In the genomic region with DNA sequence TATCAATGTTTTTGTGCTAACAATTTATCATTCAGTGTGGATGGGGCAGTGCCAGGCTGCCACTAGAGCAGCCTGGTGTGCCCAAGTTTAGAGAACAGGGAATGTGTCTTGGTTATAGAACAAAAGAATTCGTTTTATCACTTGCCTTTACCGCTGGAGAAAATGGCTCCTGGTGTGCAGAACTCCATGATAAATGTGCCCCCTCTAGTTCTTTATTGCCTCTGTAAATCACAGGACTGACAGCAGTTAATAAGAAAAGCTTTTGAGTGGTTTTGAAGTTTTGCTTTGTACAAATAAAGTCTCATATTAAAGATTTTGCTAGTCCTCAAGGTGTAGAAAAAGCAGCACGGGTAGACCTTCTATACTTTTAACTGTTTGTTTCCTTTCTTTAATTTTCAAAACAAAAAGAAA, we compare ENCODE assay signal across 11 cellular contexts.
"Had no signal": no experiment of that assay in that cellular context is flagged by ENCODE, and none has a peak within 500 bp of the region (broad histone marks: within the 10 kb centered on the region; RNA-seq: fewer than 3 reads in every experiment).

No MANE protein-coding gene starts in this region.

- H3K9me3 Mint-ChIP-seq: activated naive CD8-positive, alpha-beta T cell treated with anti-CD3 and anti-CD28 coated beads, Interleukin-2, amount 10 ng/mL, durations not matched to agents 7 days and 5 days; effector memory CD8-positive, alpha-beta T cell; neural crest cell had no signal

- H3K27ac ChIP-seq: lower lobe of right lung, parathyroid adenoma had no signal

- H3K4me3 Mint-ChIP-seq: activated naive CD8-positive, alpha-beta T cell treated with anti-CD3 and anti-CD28 coated beads, Interleukin-2, amount 10 ng/mL, durations not matched to agents 7 days and 5 days; effector memory CD8-positive, alpha-beta T cell; neural crest cell; stimulated activated memory B cell treated with anti-CD40 and anti-IgM and Interleukin-4, amounts not matched to agents 10 μg/mL and 1 μg/mL and 100 μg/mL, for 72 hours had no signal

- H3K27ac Mint-ChIP-seq: activated naive CD8-positive, alpha-beta T cell treated with anti-CD3 and anti-CD28 coated beads, Interleukin-2, amount 10 ng/mL, durations not matched to agents 7 days and 5 days; effector memory CD8-positive, alpha-beta T cell; stimulated activated memory B cell treated with anti-CD40 and anti-IgM and Interleukin-4, amounts not matched to agents 10 μg/mL and 1 μg/mL and 100 μg/mL, for 72 hours had no signal

- H3K4me3 ChIP-seq: lower lobe of right lung had no signal

- ATAC-seq: effector memory CD8-positive, alpha-beta T cell; lower lobe of right lung; stimulated activated memory B cell treated with anti-CD40 and anti-IgM and Interleukin-4, amounts not matched to agents 10 μg/mL and 1 μg/mL and 100 μg/mL, for 72 hours had no signal

- H3K4me1 Mint-ChIP-seq: activated naive CD8-positive, alpha-beta T cell treated with anti-CD3 and anti-CD28 coated beads, Interleukin-2, amount 10 ng/mL, durations not matched to agents 7 days and 5 days; stimulated activated memory B cell treated with anti-CD40 and anti-IgM and Interleukin-4, amounts not matched to agents 10 μg/mL and 1 μg/mL and 100 μg/mL, for 72 hours had no signal

- H3K4me1 ChIP-seq: lower lobe of right lung, parathyroid adenoma had no signal

- DNase-seq: activated CD4-positive, CD25-positive, alpha-beta regulatory T cell treated with anti-CD3 and anti-CD28 coated beads, Interleukin-2, amount 50 U/mL, for 72 hours; activated naive CD4-positive, alpha-beta T cell; activated naive CD8-positive, alpha-beta T cell treated with anti-CD3 and anti-CD28 coated beads, Interleukin-2, amount 10 ng/mL, durations not matched to agents 7 days and 5 days; activated T-cell treated with anti-CD3 and anti-CD28 coated beads for 4 hours; effector memory CD8-positive, alpha-beta T cell; foreskin melanocyte; lower lobe of right lung; T-helper 9 cell had no signal

- H3K9me3 ChIP-seq: lower lobe of right lung had no signal

- H3K36me3 ChIP-seq: lower lobe of right lung had no signal

- H3K36me3 Mint-ChIP-seq: activated naive CD8-positive, alpha-beta T cell treated with anti-CD3 and anti-CD28 coated beads, Interleukin-2, amount 10 ng/mL, durations not matched to agents 7 days and 5 days had no signal
